Comparison of ENCODE assay signal across 10 cellular contexts in genomic region chr15:90686435-90687218, GRCh38. TPM values are rescaled to one million over a fixed set of nuclear protein-coding genes. Genes with fewer than 3 reads are reported as not detected.
DNase-seq lines count a peak whose midpoint lies in the region; ATAC-seq, FAIRE-seq and TF ChIP-seq lines count a peak whose summit lies in the region.
"Had no signal": no experiment of that assay in that cellular context is flagged by ENCODE, and none has a peak within 500 bp of the region (broad histone marks: within the 10 kb centered on the region; RNA-seq: fewer than 3 reads in every experiment).

No MANE protein-coding gene starts in this region.

- H3K9me3 ChIP-seq in DOHH2 (ENCODE audit: control insufficient read depth, insufficient read depth, low read length) (peaks cover 10% of the 10 kb centered on the region), HepG2 (ENCODE audit: low read length) (no peaks in the 10 kb centered on the region), tibial artery (no peaks in the 10 kb centered on the region)

- no peak for TF ChIP-seq EP300 in HepG2 (IDR thresholded peaks at IDR 0.05; ENCODE audit: low read depth in 2 of 2, low read length in 2 of 2)
- no peak for TF ChIP-seq EP300 in HepG2 (CRISPR knock-in tag; IDR thresholded peaks at IDR 0.05; ENCODE audit: borderline replicate concordance)

- 47% methylated on average over 3 of the region's 3 CpGs for WGBS in HepG2 (ENCODE audit: low lambda C conversion rate)

- H3K4me1 ChIP-seq in DOHH2 (ENCODE audit: control insufficient read depth, low read length) (peaks cover 66% of the 10 kb centered on the region), HepG2 (ENCODE audit: insufficient read depth, low read length) (no peaks in the 10 kb centered on the region), tibial artery (peaks cover 0 to 6% (median 2%) of the 10 kb centered on the region in 4 donors)

- no peak overlapping the region for H3K4me3 Mint-ChIP-seq in activated CD4-positive, alpha-beta memory T cell treated with anti-CD3 and anti-CD28 coated beads for 36 hours
- no peak overlapping the region for H3K4me3 Mint-ChIP-seq in type B pancreatic cell
- H3K4me3 Mint-ChIP-seq: WTC11 had no signal

- CTCF ChIA-PET in activated CD4-positive, alpha-beta memory T cell treated with anti-CD3 and anti-CD28 coated beads for 36 hours (lab: Charles Lee) = interaction anchor here (0.9 to 1.9 kb wide), 4 partner anchors 9 to 199 kb away, joined by 3 to 9 read pairs (median 4); no protein-coding TSS in a partner anchor
- CTCF ChIA-PET in HepG2 (lab: Yijun Ruan, JAX; ENCODE audit: low intra/inter-chr PET ratio, low total read pairs) = no interaction called here

- intact Hi-C loops in activated CD4-positive, alpha-beta memory T cell treated with anti-CD3 and anti-CD28 coated beads for 36 hours (cut with micrococcal nuclease) = loop anchor here (1.0 to 10.0 kb wide), 5 partner anchors 8 to 268 kb away; no protein-coding TSS in a partner anchor
- intact Hi-C loops in HepG2 (cut with micrococcal nuclease; ENCODE audit: unreplicated experiment) = no loop called here
- intact Hi-C loops in tibial artery (cut with DNase I; ENCODE audit: low total_unique reads) = no loop called here

- H3K27me3 Mint-ChIP-seq in activated CD4-positive, alpha-beta memory T cell treated with anti-CD3 and anti-CD28 coated beads for 36 hours = peaks cover 3% of the 10 kb centered on the region
- no peaks in the 10 kb centered on the region for H3K27me3 Mint-ChIP-seq in type B pancreatic cell

- H3K79me2 ChIP-seq in DOHH2 (ENCODE audit: control insufficient read depth, low read length) = no peaks in the 10 kb centered on the region
- no peaks in the 10 kb centered on the region for H3K79me2 ChIP-seq in HepG2 (ENCODE audit: insufficient read depth, low read length)

- H3K27me3 ChIP-seq in DOHH2 (ENCODE audit: control insufficient read depth, low read length) (no peaks in the 10 kb centered on the region), HepG2 (ENCODE audit: control insufficient read depth in 1 of 2, insufficient read depth in 2 of 2, low read length in 2 of 2) (no peaks in the 10 kb centered on the region; a peak in 1 of 5 replicates), tibial artery (no peaks in the 10 kb centered on the region)
- H3K27me3 ChIP-seq: heart right ventricle had no signal

- peaks cover 46% of the 10 kb centered on the region for H3F3A ChIP-seq in DOHH2 (ENCODE audit: control insufficient read depth, insufficient read depth)

- H3K4me2 ChIP-seq in DOHH2 (ENCODE audit: low read length) = peak overlapping the region; percentile 62
- H3K4me2 ChIP-seq in HepG2 (ENCODE audit: low read depth, low read length) = no peak overlapping the region

- DNase-seq in activated CD4-positive, alpha-beta memory T cell treated with anti-CD3 and anti-CD28 coated beads for 36 hours = peak; percentile 46
- DNase-seq in HepG2 (ENCODE audit: low spot score) = no peak
- no peak for DNase-seq in type B pancreatic cell (ENCODE audit: extremely low spot score, unreplicated experiment)
- DNase-seq in SW480 (ENCODE audit: low spot score) = no peak
- DNase-seq in tibial artery = no peak
- DNase-seq: heart right ventricle had no signal

- no peak overlapping the region for H2AFZ ChIP-seq in HepG2 (ENCODE audit: low read length)

- H3K9me3 Mint-ChIP-seq in activated CD4-positive, alpha-beta memory T cell treated with anti-CD3 and anti-CD28 coated beads for 36 hours = peaks cover 3% of the 10 kb centered on the region
- H3K9me3 Mint-ChIP-seq in type B pancreatic cell = no peaks in the 10 kb centered on the region

- H3K36me3 Mint-ChIP-seq in activated CD4-positive, alpha-beta memory T cell treated with anti-CD3 and anti-CD28 coated beads for 36 hours = no peaks in the 10 kb centered on the region
- no peaks in the 10 kb centered on the region for H3K36me3 Mint-ChIP-seq in type B pancreatic cell

- ATAC-seq in GM19372 (IDR thresholded peaks at IDR 0.05; ENCODE audit: low read depth, unreplicated experiment) (peak; percentile 89), HG03175 (IDR thresholded peaks at IDR 0.05; ENCODE audit: unreplicated experiment) (peak; percentile 87), HepG2 (no peak)
- ATAC-seq: heart right ventricle, WTC11 had no signal

- in situ Hi-C loops in HepG2 (cut with HindIII; ENCODE audit: extremely low pct_ligation_motif_present, low pct_unique_long_range_greater_than_20kb) = no loop called here

- H4K20me1 ChIP-seq in DOHH2 (ENCODE audit: control insufficient read depth, insufficient read depth, low read depth, low read length) = no peaks in the 10 kb centered on the region
- H4K20me1 ChIP-seq in HepG2 (ENCODE audit: insufficient read depth, low read length) = no peaks in the 10 kb centered on the region

- POLR2A ChIA-PET in activated CD4-positive, alpha-beta memory T cell treated with anti-CD3 and anti-CD28 coated beads for 36 hours (lab: Charles Lee) = interaction anchor here (1.0 kb wide), 1 partner anchor 9 kb away, joined by 3 read pairs; no protein-coding TSS in a partner anchor
- POLR2A ChIA-PET in HepG2 (lab: Yijun Ruan, JAX) = no interaction called here

- H3K27ac Mint-ChIP-seq in activated CD4-positive, alpha-beta memory T cell treated with anti-CD3 and anti-CD28 coated beads for 36 hours = peak overlapping the region; percentile 90
- no peak overlapping the region for H3K27ac Mint-ChIP-seq in type B pancreatic cell
- H3K27ac Mint-ChIP-seq: WTC11 had no signal

- peaks cover 18% of the 10 kb centered on the region for H3K4me1 Mint-ChIP-seq in activated CD4-positive, alpha-beta memory T cell treated with anti-CD3 and anti-CD28 coated beads for 36 hours (ENCODE audit: low read depth)
- peaks cover 7% of the 10 kb centered on the region for H3K4me1 Mint-ChIP-seq in type B pancreatic cell (ENCODE audit: unreplicated experiment)

- no peak for FAIRE-seq in HepG2 (lab: Jason Lieb, UNC)

- BruUV-seq in HepG2 (replicated peaks; lab: Mats Ljungman, UMichigan) = no TSS peak

- TF ChIP-seq CTCF in DOHH2 (IDR thresholded peaks at IDR 0.05; ENCODE audit: low read depth, low read length, poor library complexity, severe bottlenecking) = no peak
- TF ChIP-seq CTCF in HepG2 (CRISPR knock-in tag; IDR thresholded peaks at IDR 0.05) = no peak
- no peak for TF ChIP-seq CTCF in type B pancreatic cell (conservative IDR thresholded peaks at IDR 0.05)
- TF ChIP-seq CTCF in tibial artery (IDR thresholded peaks at IDR 0.05) = no peak

- no peak overlapping the region for H3K9ac ChIP-seq in HepG2 (ENCODE audit: insufficient read depth, low read depth, low read length)

- H3K9me2 ChIP-seq in DOHH2 (replicated peaks; ENCODE audit: control insufficient read depth, low read length) = no peaks in the 10 kb centered on the region

- no peak for TF ChIP-seq RAD21 in HepG2 (CRISPR knock-in tag; IDR thresholded peaks at IDR 0.05)

- peak overlapping the region; percentile 51 for H3K4me3 ChIP-seq in DOHH2 (ENCODE audit: low read length)
- no peak overlapping the region for H3K4me3 ChIP-seq in HepG2 (replicated peaks in 1 of 3; ENCODE audit: insufficient read depth in 1 of 3, low read depth in 2 of 3, low read length in 3 of 3)
- H3K4me3 ChIP-seq in tibial artery = no peak overlapping the region
- H3K4me3 ChIP-seq: heart right ventricle had no signal

- no peak for TF ChIP-seq POLR2A in HepG2 (IDR thresholded peaks at IDR 0.05; ENCODE audit: insufficient read depth in 1 of 2, low read depth in 2 of 2, low read length in 2 of 2)

- peaks cover 11% of the 10 kb centered on the region for H3K36me3 ChIP-seq in DOHH2 (ENCODE audit: control insufficient read depth, low read length)
- no peaks in the 10 kb centered on the region for H3K36me3 ChIP-seq in HepG2 (replicated peaks in 1 of 2; ENCODE audit: control insufficient read depth in 1 of 2, insufficient read depth in 2 of 2, low read length in 2 of 2)
- H3K36me3 ChIP-seq in tibial artery = no peaks in the 10 kb centered on the region
- H3K36me3 ChIP-seq: heart right ventricle had no signal

- H3K27ac ChIP-seq in DOHH2 (ENCODE audit: low read depth, low read length) = peak overlapping the region; percentile 95
- H3K27ac ChIP-seq in HepG2 (ENCODE audit: extremely low read length, insufficient read depth, low read length) = no peak overlapping the region
- H3K27ac ChIP-seq in tibial artery = no peak overlapping the region

TF ChIP-seq in HepG2, 621 proteins besides CTCF, POLR2A, EP300 and RAD21 (continues in another document):
- TF ChIP-seq SSRP1 (CRISPR knock-in tag; IDR thresholded peaks at IDR 0.05) = no peak

RNA-seq across cellular contexts. Expression of gene BLM, which starts 30.5 kb away (rescaled TPM):
- total RNA-seq in activated CD4-positive, alpha-beta memory T cell treated with anti-CD3 and anti-CD28 coated beads for 36 hours = 10 to 100 TPM; 65.6 to 68.7 TPM
- total RNA-seq in HepG2 (2016; rRNA removed; fragmentation: Illumina TruSeq; extraction: Trizol) = 11.8 and 17.4 TPM in 2 replicates
- 2.2 and 2.6 TPM in 2 replicates for total RNA-seq in HepG2 (2016; cell fraction: cytosol; rRNA removed; fragmentation: Illumina TruSeq; extraction: Trizol; ENCODE audit: low read depth)
- 10.5 and 15.0 TPM in 2 replicates for total RNA-seq in HepG2 (2016; cell fraction: insoluble cytoplasmic fraction; rRNA removed; fragmentation: Illumina TruSeq; extraction: Trizol)
- 3.6 and 3.8 TPM in 2 replicates for total RNA-seq in HepG2 (2016; cell fraction: membrane; rRNA removed; fragmentation: Illumina TruSeq; extraction: Trizol)
- total RNA-seq in HepG2 (2016; cell fraction: nucleus; rRNA removed; fragmentation: Illumina TruSeq; extraction: Trizol) = 12.3 and 13.7 TPM in 2 replicates
- polyA plus RNA-seq in HepG2 (2011; rRNA removed) = 2.8 and 5.1 TPM in 2 replicates
- 1.1 and 1.5 TPM in 2 replicates for polyA plus RNA-seq in HepG2 (2011; cell fraction: cytosol; rRNA removed)
- polyA plus RNA-seq in HepG2 (2011; cell fraction: nucleus; rRNA removed) = 2.3 and 2.9 TPM in 2 replicates
- 0.87 and 4.0 TPM in 2 replicates for polyA plus RNA-seq in HepG2 (2012)
- 0.60 and 0.83 TPM in 2 replicates for polyA plus RNA-seq in HepG2 (2016; cell fraction: cytosol; fragmentation: Illumina TruSeq; extraction: Trizol; ENCODE audit: low read depth)
- polyA plus RNA-seq in HepG2 (2016; cell fraction: insoluble cytoplasmic fraction; fragmentation: Illumina TruSeq; extraction: Trizol; ENCODE audit: low read depth) = 14.9 and 15.0 TPM in 2 replicates
- polyA plus RNA-seq in HepG2 (2016; cell fraction: membrane; fragmentation: Illumina TruSeq; extraction: Trizol; ENCODE audit: low read depth) = 1.5 and 1.7 TPM in 2 replicates
- 15.5 and 15.9 TPM in 2 replicates for polyA plus RNA-seq in HepG2 (2016; cell fraction: nucleus; fragmentation: Illumina TruSeq; extraction: Trizol; ENCODE audit: insufficient read depth, low read depth)
- 4.0 and 28.3 TPM in 2 replicates for polyA minus RNA-seq in HepG2 (2011; rRNA and poly(A)+ RNA removed; ENCODE audit: low replicate concordance)
- polyA minus RNA-seq in HepG2 (2011; cell fraction: cytosol; rRNA and poly(A)+ RNA removed) = 2.6 and 3.3 TPM in 2 replicates
- 4.2 and 5.9 TPM in 2 replicates for polyA minus RNA-seq in HepG2 (2011; cell fraction: nucleus; rRNA and poly(A)+ RNA removed)
- total RNA-seq in type B pancreatic cell (ENCODE audit: low replicate concordance) = 8.5 and 21.5 TPM in 2 replicates
